Comparison of ENCODE assay signal across 12 cellular contexts in genomic region chr4:100162027-100162685, GRCh38. TPM values are rescaled to one million over a fixed set of nuclear protein-coding genes. Genes with fewer than 3 reads are reported as not detected.
DNase-seq lines count a peak whose midpoint lies in the region; ATAC-seq, FAIRE-seq and TF ChIP-seq lines count a peak whose summit lies in the region.
"Had no signal": no experiment of that assay in that cellular context is flagged by ENCODE, and none has a peak within 500 bp of the region (broad histone marks: within the 10 kb centered on the region; RNA-seq: fewer than 3 reads in every experiment).

No MANE protein-coding gene starts in this region.

- 10% methylated on average over 3 of the region's 3 CpGs for WGBS in GM12878 (ENCODE audit: insufficient coverage, insufficient replicate concordance, low lambda C conversion rate, missing lambda C conversion rate)
- 47% methylated on average over 3 of the region's 3 CpGs for WGBS in endodermal cell (ENCODE audit: insufficient coverage in 1 of 2, insufficient read length in 1 of 2), 2 experiments

- FAIRE-seq in GM12878 (lab: Jason Lieb, UNC): peak; percentile 23
- FAIRE-seq: H54 had no signal

- no peak for TF ChIP-seq EP300 in GM12878 (IDR thresholded peaks at IDR 0.05; ENCODE audit: borderline replicate concordance in 1 of 2, control insufficient read depth in 1 of 2, low read depth in 2 of 2, low read length in 2 of 2)

- RAD21 ChIA-PET in GM12878 (lab: Charles Lee; ENCODE audit: unreplicated experiment): interaction anchor here (1.3 kb wide), 1 partner anchor 69 kb away, joined by 3 read pairs; no protein-coding TSS in a partner anchor

- ATAC-seq in GM18861 (IDR thresholded peaks at IDR 0.05; ENCODE audit: unreplicated experiment) (peak; percentile 93), GM21447 (IDR thresholded peaks at IDR 0.05; ENCODE audit: unreplicated experiment) (peak; percentile 85), HG03097 (IDR thresholded peaks at IDR 0.05; ENCODE audit: low FRiP score, unreplicated experiment) (peak; percentile 79), GM12878 (peak; percentile 60), left lobe of liver (no peak)
- no peak for ATAC-seq in effector memory CD8-positive, alpha-beta T cell (replicated peaks)

- H3K27me3 ChIP-seq in GM12878 (replicated peaks in 1 of 2; ENCODE audit: control insufficient read depth in 2 of 2, insufficient read depth in 2 of 2, low read length in 1 of 2): no peaks in the 10 kb centered on the region
- no peaks in the 10 kb centered on the region for H3K27me3 ChIP-seq in endodermal cell (ENCODE audit: control insufficient read depth, insufficient read depth, low read length, poor library complexity, severe bottlenecking)
- H3K27me3 ChIP-seq: right atrium auricular region had no signal

- H3K36me3 Mint-ChIP-seq in endodermal cell (ENCODE audit: low read depth): no peaks in the 10 kb centered on the region
- no peaks in the 10 kb centered on the region for H3K36me3 Mint-ChIP-seq in effector memory CD8-positive, alpha-beta T cell (ENCODE audit: insufficient read depth)

- no peak overlapping the region for H3K27ac ChIP-seq in GM12878 (ENCODE audit: control insufficient read depth, insufficient read depth)
- H3K27ac ChIP-seq in endodermal cell (ENCODE audit: low read depth, low read length): no peak overlapping the region
- H3K27ac ChIP-seq: right atrium auricular region had no signal

- no peaks in the 10 kb centered on the region for H3K4me1 Mint-ChIP-seq in endodermal cell
- H3K4me1 Mint-ChIP-seq in effector memory CD8-positive, alpha-beta T cell (ENCODE audit: low read depth in 2 of 2): peaks cover 0 to 8% of the 10 kb centered on the region in 2 donors
- H3K4me1 Mint-ChIP-seq: central memory CD8-positive, alpha-beta T cell had no signal

- no peaks in the 10 kb centered on the region for H4K20me1 ChIP-seq in GM12878 (ENCODE audit: control insufficient read depth, insufficient read depth)

- H3K9me3 ChIP-seq in GM12878 (replicated peaks; ENCODE audit: control insufficient read depth, insufficient read depth, low read length) (peaks cover 2% of the 10 kb centered on the region), endodermal cell (ENCODE audit: control insufficient read depth, low read length) (peaks cover 18% of the 10 kb centered on the region)

- in situ Hi-C loops in GM12878 (cut with MboI): no loop called here
- in situ Hi-C loops in ACHN (cut with HindIII; ENCODE audit: low pct_ligation_motif_present, low pct_unique_long_range_greater_than_20kb, low sequenced_read_pairs): no loop called here

- TF ChIP-seq CTCF in GM12878 (IDR thresholded peaks at IDR 0.05 in 2 of 3, conservative IDR thresholded peaks at IDR 0.05 in 1 of 3; ENCODE audit: control insufficient read depth in 2 of 3, extremely low read depth in 1 of 3, insufficient read depth in 1 of 3, low read depth in 3 of 3, low read length in 3 of 3): no peak
- no peak for TF ChIP-seq CTCF in endodermal cell (conservative IDR thresholded peaks at IDR 0.05)

- no peak for TF ChIP-seq POLR2A in GM12878 (IDR thresholded peaks at IDR 0.05; ENCODE audit: low read depth, low read length)

- no peaks in the 10 kb centered on the region for H3K27me3 Mint-ChIP-seq in endodermal cell (ENCODE audit: insufficient read depth)
- peaks cover 6 to 14% of the 10 kb centered on the region in 2 donors for H3K27me3 Mint-ChIP-seq in effector memory CD8-positive, alpha-beta T cell

- H3K4me2 ChIP-seq in GM12878 (ENCODE audit: control insufficient read depth, insufficient read depth): no peak overlapping the region

- DNase-seq in GM12878 (ENCODE audit: low read depth, low spot score): peak; percentile 28
- DNase-seq in ACHN: no peak
- DNase-seq in left lobe of liver (ENCODE audit: low spot score): no peak
- no peak for DNase-seq in endodermal cell
- no peak for DNase-seq in effector memory CD8-positive, alpha-beta T cell
- DNase-seq: foreskin fibroblast had no signal

- H3K4me3 ChIP-seq in GM12878 (no peak overlapping the region), endodermal cell (ENCODE audit: low read length) (no peak overlapping the region)
- H3K4me3 ChIP-seq: right atrium auricular region had no signal

- H3K9ac ChIP-seq in GM12878 (ENCODE audit: control insufficient read depth, insufficient read depth, low read length): no peak overlapping the region
- no peak overlapping the region for H3K9ac ChIP-seq in endodermal cell (ENCODE audit: extremely low read depth, low read length, poor library complexity, severe bottlenecking)

- CTCF ChIA-PET in GM12878 (lab: Yijun Ruan, JAX): no interaction called here

- intact Hi-C loops in GM12878 (cut with micrococcal nuclease; ENCODE audit: unreplicated experiment): no loop called here

- H3K4me3 Mint-ChIP-seq in endodermal cell: no peak overlapping the region
- no peak overlapping the region for H3K4me3 Mint-ChIP-seq in effector memory CD8-positive, alpha-beta T cell
- H3K4me3 Mint-ChIP-seq: central memory CD8-positive, alpha-beta T cell had no signal

- H3K4me1 ChIP-seq in GM12878 (ENCODE audit: control insufficient read depth, insufficient read depth, low read length) (no peaks in the 10 kb centered on the region; the same call in 1 of the 2 replicates), endodermal cell (ENCODE audit: control insufficient read depth, insufficient read depth, low read length) (peaks cover 5% of the 10 kb centered on the region)
- H3K4me1 ChIP-seq: right atrium auricular region had no signal

- POLR2A ChIA-PET in GM12878 (lab: Charles Lee): no interaction called here

- SMC1A ChIA-PET in GM12878 (lab: Charles Lee; ENCODE audit: uncharacterized antibody, unreplicated experiment): interaction anchor here (0.9 to 1.5 kb wide), 2 partner anchors 14 to 62 kb away, joined by 3 read pairs; no protein-coding TSS in a partner anchor

- H3K9me3 Mint-ChIP-seq in endodermal cell: peaks cover 9% of the 10 kb centered on the region
- peaks cover 0 to 3% of the 10 kb centered on the region in 2 donors for H3K9me3 Mint-ChIP-seq in effector memory CD8-positive, alpha-beta T cell
- H3K9me3 Mint-ChIP-seq: central memory CD8-positive, alpha-beta T cell had no signal

- TF ChIP-seq RAD21 in GM12878 (IDR thresholded peaks at IDR 0.05; ENCODE audit: insufficient read depth, low read depth, low read length): no peak

- H3K79me2 ChIP-seq in GM12878 (ENCODE audit: control insufficient read depth, insufficient read depth, low read length): no peaks in the 10 kb centered on the region

- no peak overlapping the region for H3K27ac Mint-ChIP-seq in endodermal cell
- no peak overlapping the region for H3K27ac Mint-ChIP-seq in effector memory CD8-positive, alpha-beta T cell

- BruUV-seq in GM12878 (replicated peaks; lab: Mats Ljungman, UMichigan): no TSS peak

- H2AFZ ChIP-seq in GM12878 (ENCODE audit: control insufficient read depth, low read depth, low read length): no peak overlapping the region

- H3K36me3 ChIP-seq in GM12878 (ENCODE audit: control insufficient read depth in 2 of 2, insufficient read depth in 2 of 2, low read length in 1 of 2) (no peaks in the 10 kb centered on the region), endodermal cell (ENCODE audit: control insufficient read depth, insufficient read depth, low read length) (no peaks in the 10 kb centered on the region)
- H3K36me3 ChIP-seq: right atrium auricular region had no signal

TF ChIP-seq in GM12878, 131 proteins besides CTCF, POLR2A, EP300 and RAD21 (continues in another document):
- TF ChIP-seq ATF7 (IDR thresholded peaks at IDR 0.05; ENCODE audit: low read depth): 0 out of 2 replicates have a peak, but pooled peaks have one; percentile 26
- TF ChIP-seq HDAC6 (IDR thresholded peaks at IDR 0.05; ENCODE audit: unreplicated experiment): no peak

RNA-seq across cellular contexts. Expression of gene DDIT4L, which starts 28.1 kb away (rescaled TPM):
- total RNA-seq in GM12878 (2013; cell fraction: nucleolus; rRNA removed): not detected in 2 replicates
- total RNA-seq in GM12878 (2014; rRNA removed) (not detected in 2 replicates), GM12878 (2014; rRNA removed; fragmentation: Illumina TruSeq; extraction: Trizol) (not detected in 2 replicates), GM12878 (2021) (0.08 TPM in 1 of 2 replicates, not detected in the other), left lobe of liver (0.33 TPM), endodermal cell (10 to 100 TPM; 10.8 to 19.7 TPM)
- not detected for polyA plus RNA-seq in GM12878 (2011; ENCODE audit: low read depth)
- polyA plus RNA-seq in GM12878 (2011; rRNA removed) (0.04 TPM in 1 of 2 replicates, not detected in the other), GM12878 (2014; fragmentation: Illumina TruSeq; extraction: Trizol) (not detected in 2 replicates), GM12878 (2014; fragmentation: Nextera tagmentation; extraction: Ambion mirVana) (under 1 TPM in 1 of 2 experiments, not detected in 1; 0.02 TPM), GM12878 (2014; rRNA removed) (0.06 TPM in 1 of 2 replicates, not detected in the other), GM12878 (2016; fragmentation: Nextera tagmentation; extraction: Ambion mirVana) (not detected)
- polyA plus RNA-seq in GM12878 (2011; cell fraction: cytosol; rRNA removed): not detected in 2 replicates
- not detected in 2 replicates for polyA plus RNA-seq in GM12878 (2011; cell fraction: nucleus; rRNA removed)
- polyA plus RNA-seq in GM12878 (2012): 0.05 and 0.25 TPM in 2 replicates
- polyA minus RNA-seq in GM12878 (2011; rRNA and poly(A)+ RNA removed): not detected in 2 replicates
- not detected in 2 replicates for polyA minus RNA-seq in GM12878 (2011; cell fraction: cytosol; rRNA and poly(A)+ RNA removed)
- not detected in 2 replicates for polyA minus RNA-seq in GM12878 (2011; cell fraction: nucleus; rRNA and poly(A)+ RNA removed)
- polyA plus RNA-seq in endodermal cell (2013, experiment 1 of 2): 5.1 TPM
- polyA plus RNA-seq in endodermal cell (2013, experiment 2 of 2): 5.3 TPM

Comparison
In these comparisons a context has a peak if more than half of its experiments do, and no peak if none do; other contexts are left out.
1. ATAC-seq: peak in GM18861 (single experiment), GM21447 (single experiment), HG03097 (single experiment) and GM12878 (single experiment); none in left lobe of liver (single experiment) and effector memory CD8-positive, alpha-beta T cell (single experiment).